Comparison of ENCODE assay signal across 10 cellular contexts in the genomic region with DNA sequence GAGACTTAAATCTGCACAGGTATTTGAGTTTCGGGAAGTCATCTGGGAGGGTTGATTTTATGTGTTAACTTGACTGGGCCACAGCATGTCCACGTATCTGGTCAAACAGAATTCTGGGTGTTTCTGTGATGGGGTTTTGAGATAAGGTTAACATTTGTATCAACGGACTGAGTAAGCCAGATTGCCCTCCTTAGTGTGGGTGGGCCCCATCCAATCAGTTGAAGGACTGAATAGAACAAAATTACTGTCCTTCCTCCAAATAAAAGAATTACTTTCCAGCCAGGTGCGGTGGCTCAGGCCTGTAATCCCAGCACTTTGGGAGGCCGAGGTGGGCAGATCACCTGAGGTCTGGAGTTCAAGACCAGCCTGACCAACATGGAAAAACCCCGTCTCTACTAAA.
"Had no signal": no experiment of that assay in that cellular context is flagged by ENCODE, and none has a peak within 500 bp of the region (broad histone marks: within the 10 kb centered on the region; RNA-seq: fewer than 3 reads in every experiment).

No MANE protein-coding gene starts in this region.

- H2AFZ ChIP-seq: GM23248, GM23338 had no signal

- FAIRE-seq: H1, H54 had no signal

- H3K4me3 ChIP-seq: GM23248, GM23338 had no signal

- H3K27ac ChIP-seq: GM23248 had no signal

- ATAC-seq: GM23338, HCT116 had no signal

- H3K4me2 ChIP-seq: GM23338 had no signal

- DNase-seq: GM23248, GOT3, H7, H9, HCEC 1CT, HFFc6 had no signal

- H3K9ac ChIP-seq: GM23248 had no signal
